In the genomic region with DNA sequence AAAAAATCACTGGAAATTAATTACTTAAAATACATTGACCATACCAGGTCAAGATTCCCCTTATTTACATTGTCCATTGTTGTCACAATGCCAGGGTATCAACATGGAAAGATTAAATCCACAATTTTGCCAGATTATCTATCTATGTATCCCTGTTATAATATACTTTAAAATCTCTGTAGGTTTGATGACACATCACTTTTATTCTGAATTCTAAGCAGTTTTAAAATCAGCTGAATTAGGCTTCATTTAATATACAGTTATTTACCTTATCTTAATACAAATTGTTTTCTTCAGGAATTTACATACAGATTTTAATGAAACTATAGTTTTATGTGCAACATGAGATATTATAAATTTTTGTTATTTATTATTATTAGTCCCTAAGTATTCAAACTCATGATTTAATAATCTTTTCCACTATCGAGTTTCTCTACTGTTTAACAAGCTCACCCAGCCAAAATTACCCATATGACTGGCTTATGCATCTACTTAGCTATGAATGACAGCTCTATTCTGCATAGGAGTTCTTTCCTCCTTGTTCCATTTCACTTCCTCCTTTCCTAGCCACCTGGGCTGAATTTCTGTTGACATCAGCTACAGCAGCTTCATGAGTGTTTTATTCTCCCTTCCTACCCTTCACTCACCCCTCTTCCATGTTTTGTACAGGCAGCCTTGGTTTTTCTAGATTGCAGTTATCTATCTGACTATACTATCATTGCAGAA, we compare ENCODE assay signal across 16 cellular contexts.
A peak's percentile ranks its signal among the peaks of the same experiment; 100 is the strongest.
DNase-seq lines count a peak whose midpoint lies in the region; ATAC-seq and TF ChIP-seq lines count a peak whose summit lies in the region.
"Had no signal": no experiment of that assay in that cellular context is flagged by ENCODE, and none has a peak within 500 bp of the region (broad histone marks: within the 10 kb centered on the region; RNA-seq: fewer than 3 reads in every experiment).

No MANE protein-coding gene starts in this region.

- H3K9me3 ChIP-seq in neural cell (ENCODE audit: low read length) (no peaks in the 10 kb centered on the region), heart right ventricle (no peaks in the 10 kb centered on the region)
- H3K9me3 ChIP-seq: heart left ventricle, left ventricle myocardium inferior had no signal

- no peaks in the 10 kb centered on the region for H4K20me1 ChIP-seq in neural cell (ENCODE audit: insufficient read depth)

- no peak overlapping the region for H3K4me3 Mint-ChIP-seq in immature natural killer cell
- H3K4me3 Mint-ChIP-seq: activated naive CD8-positive, alpha-beta T cell; type B pancreatic cell had no signal

- no peak for TF ChIP-seq RAD21 in neural cell (conservative IDR thresholded peaks at IDR 0.05)

- H3K27ac ChIP-seq in neural cell (ENCODE audit: low read length) (peak overlapping the region; percentile 81), heart right ventricle (no peak overlapping the region)
- H3K27ac ChIP-seq: epithelial cell of prostate, heart left ventricle, left ventricle myocardium inferior had no signal

- H3K9ac ChIP-seq in neural cell (ENCODE audit: low read length): peak overlapping the region; percentile 42

- WGBS in heart right ventricle, 2 donors: 73 to 81% methylated on average over 1 of the region's 1 CpG

- ATAC-seq in GM21786 (IDR thresholded peaks at IDR 0.05; ENCODE audit: unreplicated experiment): peak; percentile 80
- ATAC-seq in HG03354 (IDR thresholded peaks at IDR 0.05; ENCODE audit: poor library complexity, severe bottlenecking, unreplicated experiment): peak; percentile 71
- no peak for ATAC-seq in heart right ventricle
- ATAC-seq: heart left ventricle, Right ventricle myocardium inferior had no signal

- H3K9me2 ChIP-seq in neural cell (ENCODE audit: insufficient read depth, low read length): no peaks in the 10 kb centered on the region

- peak overlapping the region; percentile 41 for H2AFZ ChIP-seq in neural cell (ENCODE audit: low read depth, low read length)

- DNase-seq in DMS53 (lab: John Stamatoyannopoulos, UW) (peak; percentile 35), DMS53 treated with DMSO at 0.1 percent for 48 hours (lab: John Stamatoyannopoulos, UW; ENCODE audit: unreplicated experiment) (no peak), heart right ventricle (no peak), immature natural killer cell (no peak)
- DNase-seq in activated T-cell treated with anti-CD3 and anti-CD28 coated beads, Interleukin-2, amount 50 U/mL, for 48 hours: no peak
- DNase-seq: heart left ventricle, left ventricle myocardium inferior, MV-4-11, NCI-H2227 treated with DMSO at 0.1 percent for 48 hours had no signal

- TF ChIP-seq CTCF in neural cell (IDR thresholded peaks at IDR 0.05; ENCODE audit: poor library complexity, severe bottlenecking) (no peak), heart right ventricle (IDR thresholded peaks at IDR 0.05) (no peak)

- H3K4me3 ChIP-seq in neural cell (ENCODE audit: low read length) (peak overlapping the region; percentile 2), heart right ventricle (no peak overlapping the region)
- H3K4me3 ChIP-seq: heart left ventricle, left ventricle myocardium inferior had no signal

- intact Hi-C loops in heart right ventricle (cut with DNase I): no loop called here

- H3K9me3 Mint-ChIP-seq in immature natural killer cell: peaks cover 0 to 10% (median 3%) of the 10 kb centered on the region in 6 donors
- H3K9me3 Mint-ChIP-seq: type B pancreatic cell had no signal

- H3K79me2 ChIP-seq in neural cell (replicated peaks; ENCODE audit: insufficient read depth, low read length): no peaks in the 10 kb centered on the region

- H3K27ac Mint-ChIP-seq in immature natural killer cell: no peak overlapping the region
- H3K27ac Mint-ChIP-seq: activated naive CD8-positive, alpha-beta T cell; type B pancreatic cell had no signal

- no peaks in the 10 kb centered on the region for H3K36me3 Mint-ChIP-seq in immature natural killer cell
- H3K36me3 Mint-ChIP-seq: activated naive CD8-positive, alpha-beta T cell; type B pancreatic cell had no signal

- H3K27me3 ChIP-seq in neural cell (ENCODE audit: insufficient read depth, low read depth, low read length): no peaks in the 10 kb centered on the region
- H3K27me3 ChIP-seq in heart right ventricle: no peaks in the 10 kb centered on the region
- H3K27me3 ChIP-seq: heart left ventricle had no signal

- no peaks in the 10 kb centered on the region for H3K4me1 Mint-ChIP-seq in immature natural killer cell

- H3F3A ChIP-seq in neural cell (ENCODE audit: insufficient read depth, low read length, poor library complexity, severe bottlenecking): no peaks in the 10 kb centered on the region

- no peaks in the 10 kb centered on the region for H3K4me1 ChIP-seq in heart right ventricle
- H3K4me1 ChIP-seq: heart left ventricle, left ventricle myocardium inferior had no signal

- peaks cover 0 to 2% (median 0%) of the 10 kb centered on the region in 3 donors for H3K27me3 Mint-ChIP-seq in immature natural killer cell (ENCODE audit: low read depth in 3 of 3)
- H3K27me3 Mint-ChIP-seq: activated naive CD8-positive, alpha-beta T cell; type B pancreatic cell had no signal

- H3K4me2 ChIP-seq in neural cell (ENCODE audit: low read length): no peak overlapping the region

- H3K36me3 ChIP-seq in neural cell (ENCODE audit: insufficient read depth, low read length): no peaks in the 10 kb centered on the region
- H3K36me3 ChIP-seq in heart right ventricle: no peaks in the 10 kb centered on the region
- H3K36me3 ChIP-seq: heart left ventricle, left ventricle myocardium inferior had no signal

- no peak for TF ChIP-seq EP300 in neural cell (conservative IDR thresholded peaks at IDR 0.05; ENCODE audit: poor library complexity, severe bottlenecking)

TF ChIP-seq in neural cell, 6 proteins besides CTCF, POLR2A, EP300 and RAD21:
- TF ChIP-seq POLR2AphosphoS5 (IDR thresholded peaks at IDR 0.05) (no peak), TAF1 (IDR thresholded peaks at IDR 0.05; ENCODE audit: low read depth) (no peak), MXI1 (conservative IDR thresholded peaks at IDR 0.05; ENCODE audit: poor library complexity, severe bottlenecking) (no peak), SMC3 (conservative IDR thresholded peaks at IDR 0.05; ENCODE audit: poor library complexity) (no peak), EZH2 (IDR thresholded peaks at IDR 0.05; ENCODE audit: borderline replicate concordance, insufficient read depth, low read length, poor library complexity, severe bottlenecking) (no peak)
- TF ChIP-seq, protein P1, sequence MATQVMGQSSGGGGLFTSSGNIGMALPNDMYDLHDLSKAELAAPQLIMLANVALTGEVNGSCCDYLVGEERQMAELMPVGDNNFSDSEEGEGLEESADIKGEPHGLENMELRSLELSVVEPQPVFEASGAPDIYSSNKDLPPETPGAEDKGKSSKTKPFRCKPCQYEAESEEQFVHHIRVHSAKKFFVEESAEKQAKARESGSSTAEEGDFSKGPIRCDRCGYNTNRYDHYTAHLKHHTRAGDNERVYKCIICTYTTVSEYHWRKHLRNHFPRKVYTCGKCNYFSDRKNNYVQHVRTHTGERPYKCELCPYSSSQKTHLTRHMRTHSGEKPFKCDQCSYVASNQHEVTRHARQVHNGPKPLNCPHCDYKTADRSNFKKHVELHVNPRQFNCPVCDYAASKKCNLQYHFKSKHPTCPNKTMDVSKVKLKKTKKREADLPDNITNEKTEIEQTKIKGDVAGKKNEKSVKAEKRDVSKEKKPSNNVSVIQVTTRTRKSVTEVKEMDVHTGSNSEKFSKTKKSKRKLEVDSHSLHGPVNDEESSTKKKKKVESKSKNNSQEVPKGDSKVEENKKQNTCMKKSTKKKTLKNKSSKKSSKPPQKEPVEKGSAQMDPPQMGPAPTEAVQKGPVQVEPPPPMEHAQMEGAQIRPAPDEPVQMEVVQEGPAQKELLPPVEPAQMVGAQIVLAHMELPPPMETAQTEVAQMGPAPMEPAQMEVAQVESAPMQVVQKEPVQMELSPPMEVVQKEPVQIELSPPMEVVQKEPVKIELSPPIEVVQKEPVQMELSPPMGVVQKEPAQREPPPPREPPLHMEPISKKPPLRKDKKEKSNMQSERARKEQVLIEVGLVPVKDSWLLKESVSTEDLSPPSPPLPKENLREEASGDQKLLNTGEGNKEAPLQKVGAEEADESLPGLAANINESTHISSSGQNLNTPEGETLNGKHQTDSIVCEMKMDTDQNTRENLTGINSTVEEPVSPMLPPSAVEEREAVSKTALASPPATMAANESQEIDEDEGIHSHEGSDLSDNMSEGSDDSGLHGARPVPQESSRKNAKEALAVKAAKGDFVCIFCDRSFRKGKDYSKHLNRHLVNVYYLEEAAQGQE (IDR thresholded peaks at IDR 0.05; ENCODE audit: borderline replicate concordance): no peak

Comparison
In these comparisons a context has a peak if more than half of its experiments do, and no peak if none do; other contexts are left out.
1. ATAC-seq: peak in GM21786 (single experiment) and HG03354 (single experiment); none in heart right ventricle (0 of 8).